Comparison of ENCODE assay signal across 19 cellular contexts in genomic region chr1:35488346-35488745, GRCh38.
A peak's percentile ranks its signal among the peaks of the same experiment; 100 is the strongest.
DNase-seq lines count a peak whose midpoint lies in the region; ATAC-seq and TF ChIP-seq lines count a peak whose summit lies in the region.
"Had no signal": no experiment of that assay in that cellular context is flagged by ENCODE, and none has a peak within 500 bp of the region (broad histone marks: within the 10 kb centered on the region; RNA-seq: fewer than 3 reads in every experiment).

No MANE protein-coding gene starts in this region.

- H3K4me1 Mint-ChIP-seq in activated CD8-positive, alpha-beta T cell treated with anti-CD3 and anti-CD28 coated beads, Interleukin-2, amount 10 ng/mL, durations not matched to agents 7 days and 5 days (ENCODE audit: low read depth): peaks cover 18% of the 10 kb centered on the region
- peaks cover 14% of the 10 kb centered on the region for H3K4me1 Mint-ChIP-seq in activated CD8-positive, alpha-beta T cell treated with anti-CD3 and anti-CD28 coated beads for 36 hours (ENCODE audit: low read depth)
- peaks cover 9 to 16% of the 10 kb centered on the region in 2 donors for H3K4me1 Mint-ChIP-seq in natural killer cell

- TF ChIP-seq CTCF in activated CD8-positive, alpha-beta T cell treated with anti-CD3 and anti-CD28 coated beads for 36 hours (IDR thresholded peaks at IDR 0.05): no peak
- TF ChIP-seq CTCF in parathyroid adenoma (IDR thresholded peaks at IDR 0.05): no peak
- no peak for TF ChIP-seq CTCF in natural killer cell (IDR thresholded peaks at IDR 0.05)

- H3K79me2 ChIP-seq in parathyroid adenoma: peaks cover 3% of the 10 kb centered on the region

- intact Hi-C loops in activated CD8-positive, alpha-beta T cell treated with anti-CD3 and anti-CD28 coated beads for 36 hours (cut with micrococcal nuclease): no loop called here
- intact Hi-C loops in natural killer cell (cut with micrococcal nuclease): no loop called here

- H3K4me3 ChIP-seq in parathyroid adenoma (ENCODE audit: low read depth, low read length): no peak overlapping the region

- CTCF ChIA-PET in activated CD8-positive, alpha-beta T cell treated with anti-CD3 and anti-CD28 coated beads, Interleukin-2, amount 10 ng/mL, durations not matched to agents 7 days and 5 days (lab: Charles Lee): interaction anchor here (1.0 to 1.8 kb wide), 5 partner anchors 11 to 37 kb away, joined by 3 to 6 read pairs (median 5); no protein-coding TSS in a partner anchor
- CTCF ChIA-PET in activated CD8-positive, alpha-beta T cell treated with anti-CD3 and anti-CD28 coated beads for 36 hours (lab: Charles Lee): interaction anchor here (0.8 to 1.9 kb wide), 4 partner anchors 13 to 81 kb away, joined by 3 to 6 read pairs (median 4); no protein-coding TSS in a partner anchor

- ATAC-seq in activated CD8-positive, alpha-beta T cell treated with anti-CD3 and anti-CD28 coated beads, Interleukin-2, amount 10 ng/mL, durations not matched to agents 7 days and 5 days: no peak
- no peak for ATAC-seq in activated CD8-positive, alpha-beta T cell treated with anti-CD3 and anti-CD28 coated beads for 36 hours
- no peak for ATAC-seq in natural killer cell

- no peak overlapping the region for H2AFZ ChIP-seq in parathyroid adenoma

- H3K27ac Mint-ChIP-seq in activated CD8-positive, alpha-beta T cell treated with anti-CD3 and anti-CD28 coated beads, Interleukin-2, amount 10 ng/mL, durations not matched to agents 7 days and 5 days: peak overlapping the region; percentile 7
- no peak overlapping the region for H3K27ac Mint-ChIP-seq in activated CD8-positive, alpha-beta T cell treated with anti-CD3 and anti-CD28 coated beads for 36 hours
- no peak overlapping the region for H3K27ac Mint-ChIP-seq in natural killer cell
- H3K27ac Mint-ChIP-seq: activated CD4-positive, alpha-beta memory T cell treated with anti-CD3 and anti-CD28 coated beads for 36 hours had no signal

- peaks cover 30% of the 10 kb centered on the region for H3K9me3 Mint-ChIP-seq in activated CD8-positive, alpha-beta T cell treated with anti-CD3 and anti-CD28 coated beads, Interleukin-2, amount 10 ng/mL, durations not matched to agents 7 days and 5 days (ENCODE audit: insufficient read depth)
- peaks cover 10% of the 10 kb centered on the region for H3K9me3 Mint-ChIP-seq in activated CD8-positive, alpha-beta T cell treated with anti-CD3 and anti-CD28 coated beads for 36 hours
- H3K9me3 Mint-ChIP-seq in natural killer cell: no peaks in the 10 kb centered on the region

- H3K27me3 ChIP-seq in parathyroid adenoma (ENCODE audit: control insufficient read depth, insufficient read depth, low read length): no peaks in the 10 kb centered on the region

- H3K9ac ChIP-seq in parathyroid adenoma: no peak overlapping the region
- H3K9ac ChIP-seq: SK-N-SH had no signal

- H3K4me2 ChIP-seq in parathyroid adenoma (ENCODE audit: low read length): no peak overlapping the region
- H3K4me2 ChIP-seq: SK-N-SH had no signal

- H3K36me3 ChIP-seq in parathyroid adenoma (ENCODE audit: control insufficient read depth, insufficient read depth, low read length): no peaks in the 10 kb centered on the region

- no peak overlapping the region for H3K4me3 Mint-ChIP-seq in activated CD8-positive, alpha-beta T cell treated with anti-CD3 and anti-CD28 coated beads, Interleukin-2, amount 10 ng/mL, durations not matched to agents 7 days and 5 days
- no peak overlapping the region for H3K4me3 Mint-ChIP-seq in activated CD8-positive, alpha-beta T cell treated with anti-CD3 and anti-CD28 coated beads for 36 hours
- no peak overlapping the region for H3K4me3 Mint-ChIP-seq in natural killer cell
- H3K4me3 Mint-ChIP-seq: activated CD4-positive, alpha-beta memory T cell treated with anti-CD3 and anti-CD28 coated beads for 36 hours had no signal

- H3K9me3 ChIP-seq in parathyroid adenoma (ENCODE audit: control insufficient read depth, low read length): no peaks in the 10 kb centered on the region
- H3K9me3 ChIP-seq: SK-N-SH had no signal

- no peaks in the 10 kb centered on the region for H3K4me1 ChIP-seq in parathyroid adenoma

- DNase-seq in activated CD8-positive, alpha-beta T cell treated with anti-CD3 and anti-CD28 coated beads, Interleukin-2, amount 10 ng/mL, durations not matched to agents 7 days and 5 days: no peak
- DNase-seq in activated CD8-positive, alpha-beta T cell treated with anti-CD3 and anti-CD28 coated beads for 36 hours: no peak
- peak; percentile 67 for DNase-seq in OCI-M1 (lab: John Stamatoyannopoulos, UW)
- peak; percentile 53 for DNase-seq in fibroblast of peridontal ligament (ENCODE audit: extremely low read depth)
- no peak for DNase-seq in HPDE6-E6E7 (ENCODE audit: extremely low spot score)
- no peak for DNase-seq in natural killer cell
- no peak for DNase-seq in islet precursor cell
- DNase-seq: ACHN; activated CD4-positive, alpha-beta memory T cell treated with anti-CD3 and anti-CD28 coated beads for 36 hours; COR-L47; cortex of kidney; head of caudate nucleus; kidney glomerular epithelial cell; NCI-H526 treated with DMSO at 0.1 percent for 48 hours; posterior cingulate gyrus; SK-N-SH; stimulated activated naive CD4-positive, alpha-beta T cell treated with Interleukin-2 at 50 U/mL for 16 hours had no signal

- POLR2A ChIA-PET in activated CD8-positive, alpha-beta T cell treated with anti-CD3 and anti-CD28 coated beads, Interleukin-2, amount 10 ng/mL, durations not matched to agents 7 days and 5 days (lab: Charles Lee): no interaction called here
- POLR2A ChIA-PET in activated CD8-positive, alpha-beta T cell treated with anti-CD3 and anti-CD28 coated beads for 36 hours (lab: Charles Lee): interaction anchor here (0.6 kb wide), 1 partner anchor 10 kb away, joined by 3 read pairs; no protein-coding TSS in a partner anchor

- peak overlapping the region; percentile 59 for H3K27ac ChIP-seq in parathyroid adenoma
- H3K27ac ChIP-seq: epithelial cell of prostate had no signal

- no peaks in the 10 kb centered on the region for H3K27me3 Mint-ChIP-seq in activated CD8-positive, alpha-beta T cell treated with anti-CD3 and anti-CD28 coated beads, Interleukin-2, amount 10 ng/mL, durations not matched to agents 7 days and 5 days (ENCODE audit: low read depth)
- H3K27me3 Mint-ChIP-seq in activated CD8-positive, alpha-beta T cell treated with anti-CD3 and anti-CD28 coated beads for 36 hours: no peaks in the 10 kb centered on the region
- no peaks in the 10 kb centered on the region for H3K27me3 Mint-ChIP-seq in natural killer cell (ENCODE audit: low read depth in 2 of 2)
- H3K27me3 Mint-ChIP-seq: activated CD4-positive, alpha-beta memory T cell treated with anti-CD3 and anti-CD28 coated beads for 36 hours had no signal

- peaks cover 44% of the 10 kb centered on the region for H3K36me3 Mint-ChIP-seq in activated CD8-positive, alpha-beta T cell treated with anti-CD3 and anti-CD28 coated beads, Interleukin-2, amount 10 ng/mL, durations not matched to agents 7 days and 5 days (ENCODE audit: low read depth)
- H3K36me3 Mint-ChIP-seq in activated CD8-positive, alpha-beta T cell treated with anti-CD3 and anti-CD28 coated beads for 36 hours (ENCODE audit: low read depth): peaks cover 17% of the 10 kb centered on the region
- H3K36me3 Mint-ChIP-seq in natural killer cell: no peaks in the 10 kb centered on the region

Comparison
In these comparisons a context has a peak if more than half of its experiments do, and no peak if none do; other contexts are left out.
1. DNase-seq: peak in OCI-M1 (single experiment) and fibroblast of peridontal ligament (single experiment); none in activated CD8-positive, alpha-beta T cell treated with anti-CD3 and anti-CD28 coated beads, Interleukin-2, amount 10 ng/mL, durations not matched to agents 7 days and 5 days (single experiment), activated CD8-positive, alpha-beta T cell treated with anti-CD3 and anti-CD28 coated beads for 36 hours (single experiment), HPDE6-E6E7 (single experiment), natural killer cell (single experiment) and islet precursor cell (single experiment).